10 cellular contexts compared by ENCODE assay signal in the genomic region with DNA sequence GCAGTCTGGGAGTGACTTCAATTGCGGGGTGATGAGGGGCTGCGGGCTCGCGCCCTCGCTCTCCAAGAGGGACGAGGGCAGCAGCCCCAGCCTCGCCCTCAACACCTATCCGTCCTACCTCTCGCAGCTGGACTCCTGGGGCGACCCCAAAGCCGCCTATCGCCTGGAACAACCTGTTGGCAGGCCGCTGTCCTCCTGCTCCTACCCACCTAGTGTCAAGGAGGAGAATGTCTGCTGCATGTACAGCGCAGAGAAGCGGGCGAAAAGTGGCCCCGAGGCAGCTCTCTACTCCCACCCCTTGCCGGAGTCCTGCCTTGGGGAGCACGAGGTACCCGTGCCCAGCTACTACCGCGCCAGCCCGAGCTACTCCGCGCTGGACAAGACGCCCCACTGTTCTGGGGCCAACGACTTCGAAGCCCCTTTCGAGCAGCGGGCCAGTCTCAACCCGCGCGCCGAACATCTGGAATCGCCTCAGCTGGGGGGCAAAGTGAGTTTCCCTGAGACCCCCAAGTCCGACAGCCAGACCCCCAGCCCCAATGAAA. TPM values are rescaled to one million over a fixed set of nuclear protein-coding genes. Genes with fewer than 3 reads are reported as not detected.
A peak's percentile ranks its signal among the peaks of the same experiment; 100 is the strongest.
DNase-seq lines count a peak whose midpoint lies in the region; ATAC-seq, FAIRE-seq and TF ChIP-seq lines count a peak whose summit lies in the region.
"Had no signal": no experiment of that assay in that cellular context is flagged by ENCODE, and none has a peak within 500 bp of the region (broad histone marks: within the 10 kb centered on the region; RNA-seq: fewer than 3 reads in every experiment).

No MANE protein-coding gene starts in this region.

- WGBS in lower leg skin, 2 donors: 0 to 2% methylated on average over 14 to 36 of the region's 36 CpGs

- TF ChIP-seq CTCF in WTC11 (IDR thresholded peaks at IDR 0.05) (no peak), lower leg skin (IDR thresholded peaks at IDR 0.05) (no peak)

- H3K4me1 Mint-ChIP-seq in WTC11: peaks cover 37% of the 10 kb centered on the region

- no peaks in the 10 kb centered on the region for H3K9me3 Mint-ChIP-seq in WTC11

- peaks cover 100% of the 10 kb centered on the region for H3K27me3 Mint-ChIP-seq in WTC11 (ENCODE audit: low read depth)

- CTCF ChIA-PET in WTC11 (lab: Charles Lee): interaction anchor here (0.5 to 5.1 kb wide), 32 partner anchors 9 to 257 kb away, joined by 3 to 43 read pairs (median 6); partner anchors contain the start of genes HOXC12, HOXC5, HOXC6 and HOXC8

- FAIRE-seq in urothelium cell line (lab: Jason Lieb, UNC): peak; percentile 81

- POLR2A ChIA-PET in WTC11 (lab: Charles Lee): interaction anchor here (0.9 kb wide), 1 partner anchor 31 kb away, joined by 3 read pairs; no protein-coding TSS in a partner anchor

- peak; percentile 26 for DNase-seq in Right ventricle myocardium inferior (ENCODE audit: missing footprints)
- DNase-seq in left cardiac atrium: no peak
- DNase-seq in WTC11 (ENCODE audit: low spot score): no peak
- no peak for DNase-seq in lower leg skin (ENCODE audit: low spot score in 2 of 2)
- DNase-seq in urothelium cell line (ENCODE audit: low spot score): no peak
- DNase-seq in NCI-H187 treated with DMSO at 0.1 percent for 48 hours (lab: John Stamatoyannopoulos, UW): no peak
- DNase-seq in NCI-H526 treated with DMSO at 0.1 percent for 48 hours (lab: John Stamatoyannopoulos, UW): no peak
- DNase-seq in NCI-H345 (lab: John Stamatoyannopoulos, UW): no peak
- DNase-seq: NCI-H1436 treated with DMSO at 0.1 percent for 48 hours had no signal

- intact Hi-C loops in Right ventricle myocardium inferior (cut with DNase I): no loop called here
- intact Hi-C loops in left cardiac atrium (cut with DNase I): no loop called here
- intact Hi-C loops in lower leg skin (cut with DNase I; ENCODE audit: low total_unique reads): no loop called here

- H3K4me3 ChIP-seq in lower leg skin (ENCODE audit: low read depth, poor library complexity, severe bottlenecking): peak overlapping the region; percentile 41

- no peak for ATAC-seq in Right ventricle myocardium inferior
- ATAC-seq in left cardiac atrium: no peak
- ATAC-seq in WTC11: peak; percentile 7

- peak overlapping the region; percentile 52 for H3K4me3 Mint-ChIP-seq in WTC11

- H3K36me3 Mint-ChIP-seq in WTC11: no peaks in the 10 kb centered on the region

- no peak for TF ChIP-seq POLR2A in lower leg skin (IDR thresholded peaks at IDR 0.05)

- no peak overlapping the region for H3K27ac Mint-ChIP-seq in WTC11

TF ChIP-seq in WTC11, 78 proteins besides CTCF, POLR2A, EP300 and RAD21 (continues in another document):
- no peak for TF ChIP-seq ZNF232 (CRISPR knock-in tag; IDR thresholded peaks at IDR 0.05)
- TF ChIP-seq, protein P1, sequence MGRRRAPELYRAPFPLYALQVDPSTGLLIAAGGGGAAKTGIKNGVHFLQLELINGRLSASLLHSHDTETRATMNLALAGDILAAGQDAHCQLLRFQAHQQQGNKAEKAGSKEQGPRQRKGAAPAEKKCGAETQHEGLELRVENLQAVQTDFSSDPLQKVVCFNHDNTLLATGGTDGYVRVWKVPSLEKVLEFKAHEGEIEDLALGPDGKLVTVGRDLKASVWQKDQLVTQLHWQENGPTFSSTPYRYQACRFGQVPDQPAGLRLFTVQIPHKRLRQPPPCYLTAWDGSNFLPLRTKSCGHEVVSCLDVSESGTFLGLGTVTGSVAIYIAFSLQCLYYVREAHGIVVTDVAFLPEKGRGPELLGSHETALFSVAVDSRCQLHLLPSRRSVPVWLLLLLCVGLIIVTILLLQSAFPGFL (CRISPR knock-in tag; IDR thresholded peaks at IDR 0.05; ENCODE audit: borderline replicate concordance): no peak
- TF ChIP-seq, protein P2, sequence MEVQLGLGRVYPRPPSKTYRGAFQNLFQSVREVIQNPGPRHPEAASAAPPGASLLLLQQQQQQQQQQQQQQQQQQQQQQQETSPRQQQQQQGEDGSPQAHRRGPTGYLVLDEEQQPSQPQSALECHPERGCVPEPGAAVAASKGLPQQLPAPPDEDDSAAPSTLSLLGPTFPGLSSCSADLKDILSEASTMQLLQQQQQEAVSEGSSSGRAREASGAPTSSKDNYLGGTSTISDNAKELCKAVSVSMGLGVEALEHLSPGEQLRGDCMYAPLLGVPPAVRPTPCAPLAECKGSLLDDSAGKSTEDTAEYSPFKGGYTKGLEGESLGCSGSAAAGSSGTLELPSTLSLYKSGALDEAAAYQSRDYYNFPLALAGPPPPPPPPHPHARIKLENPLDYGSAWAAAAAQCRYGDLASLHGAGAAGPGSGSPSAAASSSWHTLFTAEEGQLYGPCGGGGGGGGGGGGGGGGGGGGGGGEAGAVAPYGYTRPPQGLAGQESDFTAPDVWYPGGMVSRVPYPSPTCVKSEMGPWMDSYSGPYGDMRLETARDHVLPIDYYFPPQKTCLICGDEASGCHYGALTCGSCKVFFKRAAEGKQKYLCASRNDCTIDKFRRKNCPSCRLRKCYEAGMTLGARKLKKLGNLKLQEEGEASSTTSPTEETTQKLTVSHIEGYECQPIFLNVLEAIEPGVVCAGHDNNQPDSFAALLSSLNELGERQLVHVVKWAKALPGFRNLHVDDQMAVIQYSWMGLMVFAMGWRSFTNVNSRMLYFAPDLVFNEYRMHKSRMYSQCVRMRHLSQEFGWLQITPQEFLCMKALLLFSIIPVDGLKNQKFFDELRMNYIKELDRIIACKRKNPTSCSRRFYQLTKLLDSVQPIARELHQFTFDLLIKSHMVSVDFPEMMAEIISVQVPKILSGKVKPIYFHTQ (CRISPR knock-in tag; IDR thresholded peaks at IDR 0.05): no peak
- no peak for TF ChIP-seq ZNF138 (CRISPR knock-in tag; conservative IDR thresholded peaks at IDR 0.05)
- TF ChIP-seq ATF1 (CRISPR knock-in tag; IDR thresholded peaks at IDR 0.05): no peak
- no peak for TF ChIP-seq EMX1 (CRISPR knock-in tag; IDR thresholded peaks at IDR 0.05)
- TF ChIP-seq, protein P3, sequence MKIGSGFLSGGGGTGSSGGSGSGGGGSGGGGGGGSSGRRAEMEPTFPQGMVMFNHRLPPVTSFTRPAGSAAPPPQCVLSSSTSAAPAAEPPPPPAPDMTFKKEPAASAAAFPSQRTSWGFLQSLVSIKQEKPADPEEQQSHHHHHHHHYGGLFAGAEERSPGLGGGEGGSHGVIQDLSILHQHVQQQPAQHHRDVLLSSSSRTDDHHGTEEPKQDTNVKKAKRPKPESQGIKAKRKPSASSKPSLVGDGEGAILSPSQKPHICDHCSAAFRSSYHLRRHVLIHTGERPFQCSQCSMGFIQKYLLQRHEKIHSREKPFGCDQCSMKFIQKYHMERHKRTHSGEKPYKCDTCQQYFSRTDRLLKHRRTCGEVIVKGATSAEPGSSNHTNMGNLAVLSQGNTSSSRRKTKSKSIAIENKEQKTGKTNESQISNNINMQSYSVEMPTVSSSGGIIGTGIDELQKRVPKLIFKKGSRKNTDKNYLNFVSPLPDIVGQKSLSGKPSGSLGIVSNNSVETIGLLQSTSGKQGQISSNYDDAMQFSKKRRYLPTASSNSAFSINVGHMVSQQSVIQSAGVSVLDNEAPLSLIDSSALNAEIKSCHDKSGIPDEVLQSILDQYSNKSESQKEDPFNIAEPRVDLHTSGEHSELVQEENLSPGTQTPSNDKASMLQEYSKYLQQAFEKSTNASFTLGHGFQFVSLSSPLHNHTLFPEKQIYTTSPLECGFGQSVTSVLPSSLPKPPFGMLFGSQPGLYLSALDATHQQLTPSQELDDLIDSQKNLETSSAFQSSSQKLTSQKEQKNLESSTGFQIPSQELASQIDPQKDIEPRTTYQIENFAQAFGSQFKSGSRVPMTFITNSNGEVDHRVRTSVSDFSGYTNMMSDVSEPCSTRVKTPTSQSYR (CRISPR knock-in tag; IDR thresholded peaks at IDR 0.05): no peak
- no peak for TF ChIP-seq JAZF1 (CRISPR knock-in tag; IDR thresholded peaks at IDR 0.05)
- TF ChIP-seq ATF2 (CRISPR knock-in tag; IDR thresholded peaks at IDR 0.05; ENCODE audit: borderline replicate concordance, low read depth): no peak

RNA-seq across cellular contexts. Expression of gene HOXC10, which starts 0.5 kb away (rescaled TPM):
- total RNA-seq in Right ventricle myocardium inferior (not detected), left cardiac atrium (not detected), WTC11 (2021) (0.09 TPM in 1 of 3 replicates, not detected in the others), lower leg skin (10 to 100 TPM; 14.2 to 35.9 (median 23.4) TPM)
- total RNA-seq: heart left ventricle had no signal

RNA-seq across cellular contexts. Expression of gene HOTAIR, which starts 10.7 kb away (rescaled TPM):
- total RNA-seq in Right ventricle myocardium inferior (not detected), left cardiac atrium (not detected), WTC11 (2021) (not detected in 3 replicates), lower leg skin (10 to 100 TPM in 2 of 4 donors, 1 to 10 TPM in 2; 4.9 to 14.9 (median 9.7) TPM)
- total RNA-seq: heart left ventricle had no signal

RNA-seq across cellular contexts. Expression of gene HOXC11, which starts 12.5 kb away (rescaled TPM):
- total RNA-seq in Right ventricle myocardium inferior (not detected), left cardiac atrium (not detected), WTC11 (2021) (not detected in 3 replicates), lower leg skin (10 to 100 TPM in 1 of 4 donors, 1 to 10 TPM in 3; 4.9 to 10.7 (median 6.2) TPM)
- total RNA-seq: heart left ventricle had no signal

RNA-seq across cellular contexts. Expression of gene HOXC9, which starts 14.5 kb away (rescaled TPM):
- total RNA-seq in Right ventricle myocardium inferior (not detected), left cardiac atrium (not detected), WTC11 (2021) (not detected in 3 replicates), lower leg skin (10 to 100 TPM in 3 of 4 donors, 1 to 10 TPM in 1; 9.6 to 16.8 (median 11.7) TPM)
- total RNA-seq: heart left ventricle had no signal

RNA-seq across cellular contexts. Expression of gene HOXC8, which starts 23.4 kb away (rescaled TPM):
- total RNA-seq in Right ventricle myocardium inferior (not detected), left cardiac atrium (not detected), WTC11 (2021) (not detected in 3 replicates), lower leg skin (1 to 10 TPM; 1.0 to 2.2 (median 1.5) TPM)
- total RNA-seq: heart left ventricle had no signal

Comparison
In these comparisons a context has a peak if more than half of its experiments do, and no peak if none do; other contexts are left out.
1. RNA of gene HOXC10, which starts 0.5 kb away (total RNA-seq): 14.2 to 35.9 TPM in lower leg skin; 0.09 TPM in WTC11, not detected in Right ventricle myocardium inferior (single experiment) and not detected in left cardiac atrium; every median in the first group is over 10 times any median in the second.